In genomic region chr14:33765251-33765650, GRCh38 we compare ENCODE assay signal across 11 cellular contexts.
DNase-seq lines count a peak whose midpoint lies in the region; ATAC-seq and TF ChIP-seq lines count a peak whose summit lies in the region.
"Had no signal": no experiment of that assay in that cellular context is flagged by ENCODE, and none has a peak within 500 bp of the region (broad histone marks: within the 10 kb centered on the region; RNA-seq: fewer than 3 reads in every experiment).

No MANE protein-coding gene starts in this region.

- intact Hi-C loops in posterior vena cava (cut with DNase I): no loop called here

- H3K27me3 ChIP-seq in GM23338 (ENCODE audit: insufficient read depth): no peaks in the 10 kb centered on the region
- H3K27me3 ChIP-seq: MG63 had no signal

- peak overlapping the region; percentile 34 for H3K4me2 ChIP-seq in GM23338

- no peaks in the 10 kb centered on the region for H3K36me3 ChIP-seq in GM23338 (ENCODE audit: insufficient read depth)
- H3K36me3 ChIP-seq: MG63 had no signal

- H3K27me3 Mint-ChIP-seq in GM23338 (ENCODE audit: insufficient read depth, low read depth, poor library complexity): no peaks in the 10 kb centered on the region
- no peaks in the 10 kb centered on the region for H3K27me3 Mint-ChIP-seq in nephron (ENCODE audit: low read depth)

- H3K36me3 Mint-ChIP-seq in GM23338 (ENCODE audit: low read depth): no peaks in the 10 kb centered on the region
- no peaks in the 10 kb centered on the region for H3K36me3 Mint-ChIP-seq in nephron (ENCODE audit: low read depth)
- H3K36me3 Mint-ChIP-seq: activated naive CD8-positive, alpha-beta T cell treated with anti-CD3 and anti-CD28 coated beads for 36 hours had no signal

- peak; percentile 70 for DNase-seq in GM23338 (ENCODE audit: low spot score)
- DNase-seq in SK-N-DZ (ENCODE audit: low spot score): peak; percentile 91
- peak; percentile 71 for DNase-seq in fibroblast of villous mesenchyme (ENCODE audit: low read depth)
- no peak for DNase-seq in posterior vena cava (ENCODE audit: low spot score)
- DNase-seq: activated naive CD8-positive, alpha-beta T cell treated with anti-CD3 and anti-CD28 coated beads for 36 hours; MG63 had no signal

- no peaks in the 10 kb centered on the region for H3K79me2 ChIP-seq in GM23338 (replicated peaks; ENCODE audit: insufficient read depth)
- H3K79me2 ChIP-seq: parathyroid adenoma had no signal

- H2AFZ ChIP-seq in GM23338: no peak overlapping the region
- H2AFZ ChIP-seq: parathyroid adenoma had no signal

- H3K9me2 ChIP-seq in GM23338 (ENCODE audit: insufficient read depth): peaks cover 5% of the 10 kb centered on the region; the same call in 1 of the 2 replicates

- H3K4me1 Mint-ChIP-seq in GM23338 (peaks cover 59% of the 10 kb centered on the region), nephron (peaks cover 53% of the 10 kb centered on the region)
- H3K4me1 Mint-ChIP-seq: activated naive CD8-positive, alpha-beta T cell treated with anti-CD3 and anti-CD28 coated beads for 36 hours had no signal

- H4K20me1 ChIP-seq in GM23338 (replicated peaks; ENCODE audit: insufficient read depth): no peaks in the 10 kb centered on the region

- H3K9me3 Mint-ChIP-seq in GM23338 (no peaks in the 10 kb centered on the region), nephron (no peaks in the 10 kb centered on the region)
- H3K9me3 Mint-ChIP-seq: activated naive CD8-positive, alpha-beta T cell treated with anti-CD3 and anti-CD28 coated beads for 36 hours had no signal

- TF ChIP-seq CTCF in GM23338 (conservative IDR thresholded peaks at IDR 0.05; ENCODE audit: low read depth in 2 of 2) (no peak), fibroblast of villous mesenchyme (IDR thresholded peaks at IDR 0.05; ENCODE audit: insufficient read depth, low read depth, low read length) (no peak), nephron (IDR thresholded peaks at IDR 0.05; ENCODE audit: unreplicated experiment in 3 of 3) (no peak)

- H3K27ac ChIP-seq in GM23338 (ENCODE audit: low read depth): no peak overlapping the region
- H3K27ac ChIP-seq: parathyroid adenoma had no signal

- H3K4me3 ChIP-seq in GM23338 (no peak overlapping the region), fibroblast of villous mesenchyme (ENCODE audit: low read depth, low read length) (no peak overlapping the region)
- H3K4me3 ChIP-seq: MG63 had no signal

- ATAC-seq in GM23338: peak; percentile 100
- ATAC-seq in HG03159 (IDR thresholded peaks at IDR 0.05; ENCODE audit: unreplicated experiment): no peak
- no peak for ATAC-seq in GM18858 (IDR thresholded peaks at IDR 0.05; ENCODE audit: unreplicated experiment)
- no peak for ATAC-seq in HG02759 (IDR thresholded peaks at IDR 0.05; ENCODE audit: unreplicated experiment)

- H3K4me3 Mint-ChIP-seq in GM23338 (peak overlapping the region; percentile 28; the same call in 2 of the 3 replicates), nephron (peak overlapping the region in 1 of 3 experiments; percentile 33)
- H3K4me3 Mint-ChIP-seq: activated naive CD8-positive, alpha-beta T cell treated with anti-CD3 and anti-CD28 coated beads for 36 hours had no signal

- H3K4me1 ChIP-seq in GM23338 (ENCODE audit: insufficient read depth): peaks cover 43% of the 10 kb centered on the region
- H3K4me1 ChIP-seq: parathyroid adenoma had no signal

- no peaks in the 10 kb centered on the region for H3F3A ChIP-seq in GM23338 (replicated peaks; ENCODE audit: low read depth)

- H3K27ac Mint-ChIP-seq in GM23338: peak overlapping the region; percentile 68; the same call in 1 of the 2 replicates
- peak overlapping the region; percentile 47 to 88 (median 85) for H3K27ac Mint-ChIP-seq in nephron
- H3K27ac Mint-ChIP-seq: activated naive CD8-positive, alpha-beta T cell treated with anti-CD3 and anti-CD28 coated beads for 36 hours had no signal

TF ChIP-seq in GM23338, 12 proteins besides CTCF, POLR2A, EP300 and RAD21:
- TF ChIP-seq, protein P1, sequence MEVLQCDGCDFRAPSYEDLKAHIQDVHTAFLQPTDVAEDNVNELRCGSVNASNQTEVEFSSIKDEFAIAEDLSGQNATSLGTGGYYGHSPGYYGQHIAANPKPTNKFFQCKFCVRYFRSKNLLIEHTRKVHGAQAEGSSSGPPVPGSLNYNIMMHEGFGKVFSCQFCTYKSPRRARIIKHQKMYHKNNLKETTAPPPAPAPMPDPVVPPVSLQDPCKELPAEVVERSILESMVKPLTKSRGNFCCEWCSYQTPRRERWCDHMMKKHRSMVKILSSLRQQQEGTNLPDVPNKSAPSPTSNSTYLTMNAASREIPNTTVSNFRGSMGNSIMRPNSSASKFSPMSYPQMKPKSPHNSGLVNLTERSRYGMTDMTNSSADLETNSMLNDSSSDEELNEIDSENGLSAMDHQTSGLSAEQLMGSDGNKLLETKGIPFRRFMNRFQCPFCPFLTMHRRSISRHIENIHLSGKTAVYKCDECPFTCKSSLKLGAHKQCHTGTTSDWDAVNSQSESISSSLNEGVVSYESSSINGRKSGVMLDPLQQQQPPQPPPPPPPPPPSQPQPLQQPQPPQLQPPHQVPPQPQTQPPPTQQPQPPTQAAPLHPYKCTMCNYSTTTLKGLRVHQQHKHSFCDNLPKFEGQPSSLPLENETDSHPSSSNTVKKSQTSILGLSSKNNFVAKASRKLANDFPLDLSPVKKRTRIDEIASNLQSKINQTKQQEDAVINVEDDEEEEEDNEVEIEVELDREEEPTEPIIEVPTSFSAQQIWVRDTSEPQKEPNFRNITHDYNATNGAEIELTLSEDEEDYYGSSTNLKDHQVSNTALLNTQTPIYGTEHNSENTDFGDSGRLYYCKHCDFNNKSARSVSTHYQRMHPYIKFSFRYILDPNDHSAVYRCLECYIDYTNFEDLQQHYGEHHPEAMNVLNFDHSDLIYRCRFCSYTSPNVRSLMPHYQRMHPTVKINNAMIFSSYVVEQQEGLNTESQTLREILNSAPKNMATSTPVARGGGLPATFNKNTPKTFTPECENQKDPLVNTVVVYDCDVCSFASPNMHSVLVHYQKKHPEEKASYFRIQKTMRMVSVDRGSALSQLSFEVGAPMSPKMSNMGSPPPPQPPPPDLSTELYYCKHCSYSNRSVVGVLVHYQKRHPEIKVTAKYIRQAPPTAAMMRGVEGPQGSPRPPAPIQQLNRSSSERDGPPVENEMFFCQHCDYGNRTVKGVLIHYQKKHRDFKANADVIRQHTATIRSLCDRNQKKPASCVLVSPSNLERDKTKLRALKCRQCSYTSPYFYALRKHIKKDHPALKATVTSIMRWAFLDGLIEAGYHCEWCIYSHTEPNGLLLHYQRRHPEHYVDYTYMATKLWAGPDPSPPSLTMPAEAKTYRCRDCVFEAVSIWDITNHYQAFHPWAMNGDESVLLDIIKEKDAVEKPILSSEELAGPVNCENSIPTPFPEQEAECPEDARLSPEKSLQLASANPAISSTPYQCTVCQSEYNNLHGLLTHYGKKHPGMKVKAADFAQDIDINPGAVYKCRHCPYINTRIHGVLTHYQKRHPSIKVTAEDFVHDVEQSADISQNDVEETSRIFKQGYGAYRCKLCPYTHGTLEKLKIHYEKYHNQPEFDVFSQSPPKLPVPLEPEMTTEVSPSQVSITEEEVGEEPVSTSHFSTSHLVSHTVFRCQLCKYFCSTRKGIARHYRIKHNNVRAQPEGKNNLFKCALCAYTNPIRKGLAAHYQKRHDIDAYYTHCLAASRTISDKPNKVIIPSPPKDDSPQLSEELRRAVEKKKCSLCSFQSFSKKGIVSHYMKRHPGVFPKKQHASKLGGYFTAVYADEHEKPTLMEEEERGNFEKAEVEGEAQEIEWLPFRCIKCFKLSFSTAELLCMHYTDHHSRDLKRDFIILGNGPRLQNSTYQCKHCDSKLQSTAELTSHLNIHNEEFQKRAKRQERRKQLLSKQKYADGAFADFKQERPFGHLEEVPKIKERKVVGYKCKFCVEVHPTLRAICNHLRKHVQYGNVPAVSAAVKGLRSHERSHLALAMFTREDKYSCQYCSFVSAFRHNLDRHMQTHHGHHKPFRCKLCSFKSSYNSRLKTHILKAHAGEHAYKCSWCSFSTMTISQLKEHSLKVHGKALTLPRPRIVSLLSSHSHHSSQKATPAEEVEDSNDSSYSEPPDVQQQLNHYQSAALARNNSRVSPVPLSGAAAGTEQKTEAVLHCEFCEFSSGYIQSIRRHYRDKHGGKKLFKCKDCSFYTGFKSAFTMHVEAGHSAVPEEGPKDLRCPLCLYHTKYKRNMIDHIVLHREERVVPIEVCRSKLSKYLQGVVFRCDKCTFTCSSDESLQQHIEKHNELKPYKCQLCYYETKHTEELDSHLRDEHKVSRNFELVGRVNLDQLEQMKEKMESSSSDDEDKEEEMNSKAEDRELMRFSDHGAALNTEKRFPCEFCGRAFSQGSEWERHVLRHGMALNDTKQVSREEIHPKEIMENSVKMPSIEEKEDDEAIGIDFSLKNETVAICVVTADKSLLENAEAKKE (CRISPR knock-in tag; IDR thresholded peaks at IDR 0.05): peak; percentile 56; the same call in 1 of the 2 replicates
- no peak for TF ChIP-seq STAT1 (IDR thresholded peaks at IDR 0.05; ENCODE audit: unreplicated experiment)
